ENCODE assay signal across 1 cellular context in genomic region chr19:14516746-14517438, GRCh38.
A peak's percentile ranks its signal among the peaks of the same experiment; 100 is the strongest.
TF ChIP-seq lines count a peak whose summit lies in the region.

No MANE protein-coding gene starts in this region.

TF ChIP-seq in HepG2, 621 proteins besides CTCF, POLR2A, EP300 and RAD21 (continues in another document):
- TF ChIP-seq ZNF24 (IDR thresholded peaks at IDR 0.05) (no peak), FOXM1 (CRISPR knock-in tag; IDR thresholded peaks at IDR 0.05) (no peak), ZNF17 (CRISPR knock-in tag; IDR thresholded peaks at IDR 0.05) (no peak), ZNF788 (CRISPR knock-in tag; IDR thresholded peaks at IDR 0.05; ENCODE audit: borderline replicate concordance) (no peak), E2F5 (CRISPR knock-in tag; conservative IDR thresholded peaks at IDR 0.05) (no peak), CC2D1A (CRISPR knock-in tag; IDR thresholded peaks at IDR 0.05) (no peak), THAP9 (CRISPR knock-in tag; IDR thresholded peaks at IDR 0.05; ENCODE audit: borderline replicate concordance) (no peak), ZFX (CRISPR knock-in tag; IDR thresholded peaks at IDR 0.05; ENCODE audit: low read depth) (peak; percentile 47), KLF9 (CRISPR knock-in tag; IDR thresholded peaks at IDR 0.05; ENCODE audit: low read depth) (no peak), ZNF350 (CRISPR knock-in tag; IDR thresholded peaks at IDR 0.05; ENCODE audit: borderline replicate concordance, low read depth) (0 out of 2 replicates have a peak, but pooled peaks have one; percentile 6), TBX2 (CRISPR knock-in tag; IDR thresholded peaks at IDR 0.05; ENCODE audit: borderline replicate concordance) (peak; percentile 22; the same call in 1 of the 2 replicates), BCLAF1 (IDR thresholded peaks at IDR 0.05) (no peak), ZXDC (CRISPR knock-in tag; IDR thresholded peaks at IDR 0.05) (no peak), YEATS4 (CRISPR knock-in tag; IDR thresholded peaks at IDR 0.05; ENCODE audit: borderline replicate concordance) (no peak), SP140L (CRISPR knock-in tag; IDR thresholded peaks at IDR 0.05; ENCODE audit: borderline replicate concordance) (no peak), ZNF546 (CRISPR knock-in tag; conservative IDR thresholded peaks at IDR 0.05) (0 out of 2 replicates have a peak, but pooled peaks have one; percentile 4), ZNF512B (CRISPR knock-in tag; IDR thresholded peaks at IDR 0.05; ENCODE audit: borderline replicate concordance) (0 out of 2 replicates have a peak, but pooled peaks have one; percentile 36), SKI (IDR thresholded peaks at IDR 0.05; ENCODE audit: partially characterized antibody) (no peak), ZNF772 (CRISPR knock-in tag; IDR thresholded peaks at IDR 0.05) (0 out of 2 replicates have a peak, but pooled peaks have one; percentile 40), GABPA (IDR thresholded peaks at IDR 0.05; ENCODE audit: low read depth, low read length) (no peak), GABPA (CRISPR knock-in tag; IDR thresholded peaks at IDR 0.05; ENCODE audit: low read depth) (no peak), MXD3 (CRISPR knock-in tag; IDR thresholded peaks at IDR 0.05) (0 out of 2 replicates have a peak, but pooled peaks have one; percentile 41), ZC3H13 (CRISPR knock-in tag; IDR thresholded peaks at IDR 0.05) (0 out of 2 replicates have a peak, but pooled peaks have one; percentile 46), NR2C2 (CRISPR knock-in tag; IDR thresholded peaks at IDR 0.05; ENCODE audit: borderline replicate concordance) (0 out of 2 replicates have a peak, but pooled peaks have one; percentile 12), NFE2 (CRISPR knock-in tag; IDR thresholded peaks at IDR 0.05) (no peak), SAP130 (CRISPR knock-in tag; IDR thresholded peaks at IDR 0.05; ENCODE audit: low read depth) (0 out of 2 replicates have a peak, but pooled peaks have one; percentile 32), HMGXB4 (CRISPR knock-in tag; IDR thresholded peaks at IDR 0.05; ENCODE audit: borderline replicate concordance in 1 of 2, low read depth in 1 of 2) (0 out of 4 replicates have a peak, but pooled peaks of 1 of the 2 experiments have one; percentile 9), ETV5 (CRISPR knock-in tag; IDR thresholded peaks at IDR 0.05; ENCODE audit: borderline replicate concordance) (no peak), IKZF4 (CRISPR knock-in tag; IDR thresholded peaks at IDR 0.05; ENCODE audit: borderline replicate concordance, low read depth, not compliant biosample characterization) (no peak), FOXO1 (CRISPR knock-in tag; IDR thresholded peaks at IDR 0.05) (no peak), LCORL (IDR thresholded peaks at IDR 0.05) (no peak), LCORL (CRISPR knock-in tag; IDR thresholded peaks at IDR 0.05) (peak; percentile 58; the same call in 1 of the 2 replicates), ZNF253 (CRISPR knock-in tag; IDR thresholded peaks at IDR 0.05; ENCODE audit: borderline replicate concordance) (no peak), HIC2 (CRISPR knock-in tag; IDR thresholded peaks at IDR 0.05; ENCODE audit: low read depth) (0 out of 2 replicates have a peak, but pooled peaks have one; percentile 37), ZNF205 (CRISPR knock-in tag; IDR thresholded peaks at IDR 0.05) (0 out of 2 replicates have a peak, but pooled peaks have one; percentile 22), ZNF281 (CRISPR knock-in tag; IDR thresholded peaks at IDR 0.05; ENCODE audit: borderline replicate concordance) (no peak), ZBTB20 (CRISPR knock-in tag; IDR thresholded peaks at IDR 0.05; ENCODE audit: borderline replicate concordance, low read depth) (0 out of 2 replicates have a peak, but pooled peaks have one; percentile 37), ZNF329 (CRISPR knock-in tag; IDR thresholded peaks at IDR 0.05; ENCODE audit: low read depth) (0 out of 2 replicates have a peak, but pooled peaks have one; percentile 29), SNAPC2 (CRISPR knock-in tag; IDR thresholded peaks at IDR 0.05) (no peak)
